9 cellular contexts compared by ENCODE assay signal in the genomic region with DNA sequence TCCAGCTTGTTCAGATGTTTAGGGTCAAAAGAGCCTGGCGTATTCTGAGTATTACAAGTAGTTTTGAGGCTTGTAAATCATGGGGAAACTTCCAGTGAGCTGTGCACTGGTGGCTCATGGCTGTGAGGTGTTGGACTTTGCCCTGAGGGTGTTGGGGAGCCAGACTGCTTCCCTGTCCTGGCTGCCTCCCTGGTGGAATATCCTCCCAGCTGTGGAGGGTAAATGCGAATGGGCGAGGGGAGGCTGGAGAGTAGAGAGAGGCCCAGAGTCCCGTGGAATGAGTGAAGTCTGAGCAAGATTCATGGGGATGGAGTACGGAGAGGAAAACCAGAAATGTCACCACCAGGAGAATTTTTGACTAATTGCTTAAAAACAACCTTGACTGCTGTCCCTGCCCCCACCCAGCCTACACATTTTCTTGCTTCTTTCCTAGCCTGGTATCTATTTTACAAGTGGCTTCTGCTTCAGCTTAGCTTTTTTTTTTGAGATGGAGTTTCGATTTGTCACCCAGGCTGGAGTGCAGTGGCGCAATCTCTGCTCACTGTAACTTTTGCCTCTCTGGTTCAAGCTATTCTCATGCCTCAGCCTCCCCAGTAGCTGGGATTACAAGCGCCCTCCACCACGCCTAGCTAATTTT. TPM values are rescaled to one million over a fixed set of nuclear protein-coding genes. Genes with fewer than 3 reads are reported as not detected.
DNase-seq lines count a peak whose midpoint lies in the region; ATAC-seq and TF ChIP-seq lines count a peak whose summit lies in the region.
"Had no signal": no experiment of that assay in that cellular context is flagged by ENCODE, and none has a peak within 500 bp of the region (broad histone marks: within the 10 kb centered on the region; RNA-seq: fewer than 3 reads in every experiment).

No MANE protein-coding gene starts in this region.

- ATAC-seq in memory B cell (ENCODE audit: low read depth): no peak
- no peak for ATAC-seq in upper lobe of left lung (ENCODE audit: low FRiP score in 2 of 2)

- TF ChIP-seq EP300 in upper lobe of left lung (IDR thresholded peaks at IDR 0.05): no peak

- H3K36me3 Mint-ChIP-seq in activated T-helper 2 cell treated with anti-CD3 and anti-CD28 coated beads, Interferon-gamma antibody, Interleukin-2, Interleukin-4, amounts not matched to agents 10 μg/mL and 5 μg/mL and 100 μg/mL, durations not matched to agents 14 hours and 24 hours and 36 hours (ENCODE audit: low read depth): peaks cover 71% of the 10 kb centered on the region
- peaks cover 22% of the 10 kb centered on the region for H3K36me3 Mint-ChIP-seq in memory B cell

- H3K36me3 ChIP-seq in upper lobe of left lung (peaks cover 9 to 44% (median 25%) of the 10 kb centered on the region in 4 donors), brain microvascular endothelial cell (replicated peaks) (peaks cover 37% of the 10 kb centered on the region)

- in situ Hi-C loops in brain microvascular endothelial cell (cut with HindIII; ENCODE audit: low pct_ligation_motif_present, low sequenced_read_pairs): no loop called here

- H3K4me3 Mint-ChIP-seq in activated T-helper 2 cell treated with anti-CD3 and anti-CD28 coated beads, Interferon-gamma antibody, Interleukin-2, Interleukin-4, amounts not matched to agents 10 μg/mL and 5 μg/mL and 100 μg/mL, durations not matched to agents 14 hours and 24 hours and 36 hours (ENCODE audit: low read depth): peak overlapping the region; percentile 83
- peak overlapping the region; percentile 79 for H3K4me3 Mint-ChIP-seq in memory B cell

- TF ChIP-seq CTCF in upper lobe of left lung (IDR thresholded peaks at IDR 0.05): no peak
- no peak for TF ChIP-seq CTCF in brain microvascular endothelial cell (IDR thresholded peaks at IDR 0.05; ENCODE audit: low read depth, low read length, missing control alignments)

- no peak for TF ChIP-seq POLR2A in upper lobe of left lung (IDR thresholded peaks at IDR 0.05)

- intact Hi-C loops in activated T-helper 2 cell treated with anti-CD3 and anti-CD28 coated beads, Interferon-gamma antibody, Interleukin-2, Interleukin-4, amounts not matched to agents 10 μg/mL and 5 μg/mL and 100 μg/mL, durations not matched to agents 14 hours and 24 hours and 36 hours (cut with micrococcal nuclease): loop anchor here (1.0 to 10.0 kb wide), 3 partner anchors 23 to 310 kb away; partner anchors contain the start of gene SERTAD3

- no peaks in the 10 kb centered on the region for H3K27me3 Mint-ChIP-seq in activated T-helper 2 cell treated with anti-CD3 and anti-CD28 coated beads, Interferon-gamma antibody, Interleukin-2, Interleukin-4, amounts not matched to agents 10 μg/mL and 5 μg/mL and 100 μg/mL, durations not matched to agents 14 hours and 24 hours and 36 hours (ENCODE audit: low read depth)
- H3K27me3 Mint-ChIP-seq in memory B cell: no peaks in the 10 kb centered on the region

- 58 to 66% methylated on average over 9 of the region's 9 CpGs for WGBS in upper lobe of left lung, 2 donors

- H3K27ac ChIP-seq in upper lobe of left lung: peak overlapping the region; percentile 37 to 73 (median 51)
- no peak overlapping the region for H3K27ac ChIP-seq in brain microvascular endothelial cell

- peak overlapping the region in 2 of 4 donors; percentile 17 to 29 for H3K4me3 ChIP-seq in upper lobe of left lung
- H3K4me3 ChIP-seq in brain microvascular endothelial cell (ENCODE audit: low read depth, low read length): no peak overlapping the region

- no peaks in the 10 kb centered on the region for H3K9me3 Mint-ChIP-seq in activated T-helper 2 cell treated with anti-CD3 and anti-CD28 coated beads, Interferon-gamma antibody, Interleukin-2, Interleukin-4, amounts not matched to agents 10 μg/mL and 5 μg/mL and 100 μg/mL, durations not matched to agents 14 hours and 24 hours and 36 hours
- no peaks in the 10 kb centered on the region for H3K9me3 Mint-ChIP-seq in memory B cell

- H3K9me3 ChIP-seq in upper lobe of left lung: no peaks in the 10 kb centered on the region

- H3K27me3 ChIP-seq in upper lobe of left lung (no peaks in the 10 kb centered on the region), brain microvascular endothelial cell (replicated peaks) (no peaks in the 10 kb centered on the region)

- H3K27ac Mint-ChIP-seq in activated T-helper 2 cell treated with anti-CD3 and anti-CD28 coated beads, Interferon-gamma antibody, Interleukin-2, Interleukin-4, amounts not matched to agents 10 μg/mL and 5 μg/mL and 100 μg/mL, durations not matched to agents 14 hours and 24 hours and 36 hours: peak overlapping the region; percentile 95
- H3K27ac Mint-ChIP-seq in memory B cell: peak overlapping the region; percentile 51

- DNase-seq in activated T-cell treated with anti-CD3 and anti-CD28 coated beads for 24 hours (ENCODE audit: low read depth) (peak; percentile 60), memory B cell (ENCODE audit: low spot score in 2 of 2) (no peak), upper lobe of left lung (peak in 1 of 2 donors; percentile 42), brain microvascular endothelial cell (no peak), inferior parietal cortex (ENCODE audit: extremely low spot score) (no peak), amniotic stem cell (lab: John Stamatoyannopoulos, UW) (no peak)
- DNase-seq in activated T-cell treated with anti-CD3 and anti-CD28 coated beads, Interleukin-2, amount 50 U/mL, for 1 hour: no peak
- DNase-seq in activated T-helper 2 cell treated with anti-CD3 and anti-CD28 coated beads, Interferon-gamma antibody, Interleukin-2, Interleukin-4, amounts not matched to agents 10 μg/mL and 5 μg/mL and 100 μg/mL, durations not matched to agents 14 hours and 24 hours and 36 hours (ENCODE audit: low spot score): peak; percentile 20
- DNase-seq: NCI-H2171 treated with DMSO at 0.1 percent for 48 hours had no signal

- H3K4me1 Mint-ChIP-seq in activated T-helper 2 cell treated with anti-CD3 and anti-CD28 coated beads, Interferon-gamma antibody, Interleukin-2, Interleukin-4, amounts not matched to agents 10 μg/mL and 5 μg/mL and 100 μg/mL, durations not matched to agents 14 hours and 24 hours and 36 hours (ENCODE audit: low read depth): peaks cover 39% of the 10 kb centered on the region
- H3K4me1 Mint-ChIP-seq in memory B cell: peaks cover 39% of the 10 kb centered on the region

- H3K4me1 ChIP-seq in upper lobe of left lung: peaks cover 51 to 60% (median 54%) of the 10 kb centered on the region in 4 donors

RNA-seq across cellular contexts. Expression of gene SNRPA, which starts 3.7 kb away (rescaled TPM):
- 257 and 267 TPM in 2 replicates for total RNA-seq in activated T-helper 2 cell treated with anti-CD3 and anti-CD28 coated beads, Interferon-gamma antibody, Interleukin-2, Interleukin-4, amounts not matched to agents 10 μg/mL and 5 μg/mL and 100 μg/mL, durations not matched to agents 14 hours and 24 hours and 36 hours
- total RNA-seq in upper lobe of left lung: 10 to 100 TPM; 32.4 to 90.1 (median 55.3) TPM

RNA-seq across cellular contexts. Expression of gene ACTMAP, which starts 4.5 kb away (rescaled TPM):
- 13.2 and 14.2 TPM in 2 replicates for total RNA-seq in activated T-helper 2 cell treated with anti-CD3 and anti-CD28 coated beads, Interferon-gamma antibody, Interleukin-2, Interleukin-4, amounts not matched to agents 10 μg/mL and 5 μg/mL and 100 μg/mL, durations not matched to agents 14 hours and 24 hours and 36 hours
- 10 to 100 TPM; 16.0 to 28.4 (median 21.5) TPM for total RNA-seq in upper lobe of left lung

RNA-seq across cellular contexts. Expression of gene MIA, which starts 20.6 kb away (rescaled TPM):
- total RNA-seq in activated T-helper 2 cell treated with anti-CD3 and anti-CD28 coated beads, Interferon-gamma antibody, Interleukin-2, Interleukin-4, amounts not matched to agents 10 μg/mL and 5 μg/mL and 100 μg/mL, durations not matched to agents 14 hours and 24 hours and 36 hours: 0.69 TPM in 1 of 2 replicates, not detected in the other
- total RNA-seq in upper lobe of left lung: 1 to 10 TPM in 3 of 6 donors, not detected in 3; 1.2 to 5.2 (median 2.1) TPM

RNA-seq across cellular contexts. Expression of gene RAB4B, which starts 23.3 kb away (rescaled TPM):
- 50.1 and 50.4 TPM in 2 replicates for total RNA-seq in activated T-helper 2 cell treated with anti-CD3 and anti-CD28 coated beads, Interferon-gamma antibody, Interleukin-2, Interleukin-4, amounts not matched to agents 10 μg/mL and 5 μg/mL and 100 μg/mL, durations not matched to agents 14 hours and 24 hours and 36 hours
- 10 to 100 TPM; 39.9 to 78.5 (median 58.6) TPM for total RNA-seq in upper lobe of left lung

RNA-seq across cellular contexts. Expression of gene ITPKC, which starts 37.8 kb away (rescaled TPM):
- 7.4 and 8.4 TPM in 2 replicates for total RNA-seq in activated T-helper 2 cell treated with anti-CD3 and anti-CD28 coated beads, Interferon-gamma antibody, Interleukin-2, Interleukin-4, amounts not matched to agents 10 μg/mL and 5 μg/mL and 100 μg/mL, durations not matched to agents 14 hours and 24 hours and 36 hours
- total RNA-seq in upper lobe of left lung: 10 to 100 TPM; 38.4 to 76.0 (median 55.2) TPM

Comparison
In these comparisons a context has a peak if more than half of its experiments do, and no peak if none do; other contexts are left out.
1. DNase-seq: peak in activated T-cell treated with anti-CD3 and anti-CD28 coated beads for 24 hours (single experiment) and activated T-helper 2 cell treated with anti-CD3 and anti-CD28 coated beads, Interferon-gamma antibody, Interleukin-2, Interleukin-4, amounts not matched to agents 10 μg/mL and 5 μg/mL and 100 μg/mL, durations not matched to agents 14 hours and 24 hours and 36 hours (single experiment); none in activated T-cell treated with anti-CD3 and anti-CD28 coated beads, Interleukin-2, amount 50 U/mL, for 1 hour (single experiment), memory B cell (0 of 2), brain microvascular endothelial cell (single experiment), inferior parietal cortex (single experiment) and amniotic stem cell (single experiment).